12 cellular contexts compared by ENCODE assay signal in the genomic region with DNA sequence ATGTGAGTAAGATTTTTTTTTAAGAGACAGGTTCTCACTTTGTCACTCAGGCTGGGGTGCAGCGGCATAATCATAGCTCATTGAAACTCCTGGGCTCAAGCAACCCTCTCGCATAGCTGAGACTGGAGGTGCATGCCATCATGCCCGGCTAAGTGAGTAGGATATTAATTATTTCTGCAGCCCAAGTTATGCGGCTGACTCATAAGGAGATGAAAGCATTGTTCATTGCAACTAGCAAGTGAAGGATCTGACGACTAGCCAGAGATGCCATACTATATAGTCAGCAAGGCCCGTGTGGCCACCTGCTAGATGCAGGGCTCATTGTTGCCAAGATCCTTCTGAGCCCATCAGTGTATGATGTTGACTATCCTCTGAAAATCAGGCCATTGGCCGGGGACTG. TPM values are rescaled to one million over a fixed set of nuclear protein-coding genes. Genes with fewer than 3 reads are reported as not detected.
A peak's percentile ranks its signal among the peaks of the same experiment; 100 is the strongest.
DNase-seq lines count a peak whose midpoint lies in the region; ATAC-seq, FAIRE-seq and TF ChIP-seq lines count a peak whose summit lies in the region.
"Had no signal": no experiment of that assay in that cellular context is flagged by ENCODE, and none has a peak within 500 bp of the region (broad histone marks: within the 10 kb centered on the region; RNA-seq: fewer than 3 reads in every experiment).

No MANE protein-coding gene starts in this region.

- 3% methylated on average over 6 of the region's 7 CpGs for WGBS in A549 (ENCODE audit: missing lambda C conversion rate)
- WGBS in endodermal cell (ENCODE audit: insufficient coverage in 1 of 2, insufficient read length in 1 of 2), 2 experiments = 91 to 96% methylated on average over 7 of the region's 7 CpGs

- no peaks in the 10 kb centered on the region for H3K27me3 Mint-ChIP-seq in endodermal cell (ENCODE audit: insufficient read depth)

- peaks cover 8% of the 10 kb centered on the region for H3K36me3 ChIP-seq in endodermal cell (ENCODE audit: control insufficient read depth, insufficient read depth, low read length)

- H3K4me3 ChIP-seq in A549 = no peak overlapping the region
- H3K4me3 ChIP-seq in endodermal cell (ENCODE audit: low read length) = no peak overlapping the region
- H3K4me3 ChIP-seq: testis had no signal

- TF ChIP-seq CTCF in A549 (IDR thresholded peaks at IDR 0.05) = no peak
- no peak for TF ChIP-seq CTCF in endodermal cell (conservative IDR thresholded peaks at IDR 0.05)

- TF ChIP-seq RAD21 in A549 (conservative IDR thresholded peaks at IDR 0.05 in 1 of 2, IDR thresholded peaks at IDR 0.05 in 1 of 2) = peak; percentile 23 to 38; a peak in 1 of 5 replicates

- DNase-seq in A549 (ENCODE audit: low read depth in 1 of 2, low spot score in 1 of 2) = peak; percentile 39 to 87
- DNase-seq in HK-2 (ENCODE audit: unreplicated experiment) = peak; percentile 61
- peak; percentile 40 for DNase-seq in amniotic stem cell (lab: John Stamatoyannopoulos, UW)
- DNase-seq in iPS-NIHi11 (ENCODE audit: low spot score) = peak; percentile 23
- DNase-seq in frontal cortex (ENCODE audit: low spot score in 2 of 2) = no peak
- no peak for DNase-seq in activated CD4-positive, alpha-beta T cell treated with anti-CD3 and anti-CD28 coated beads for 1 hour
- no peak for DNase-seq in endodermal cell
- no peak for DNase-seq in Right ventricle myocardium inferior (ENCODE audit: missing footprints)
- DNase-seq: AML-193; NCI-H187 treated with DMSO at 0.1 percent for 48 hours; stimulated activated CD4-positive, alpha-beta T cell treated with anti-CD3 and anti-CD28 coated beads, Interleukin-4, amount 100 ng/mL, for 4 hours; testis had no signal

- CTCF ChIA-PET in A549 (lab: Yijun Ruan, JAX) = interaction anchor here (0.7 to 1.6 kb wide), 8 partner anchors 12 to 125 kb away, joined by 3 to 5 read pairs (median 3); a partner anchor contains a TSS

- POLR2A ChIA-PET in A549 (lab: Yijun Ruan, JAX) = interaction anchor here (0.5 to 1.5 kb wide), 6 partner anchors 12 to 285 kb away, joined by 3 to 11 read pairs (median 4); no protein-coding TSS in a partner anchor

- no peak for TF ChIP-seq POLR2A in A549 (IDR thresholded peaks at IDR 0.05; ENCODE audit: low read length)

- no peak overlapping the region for H3K9ac ChIP-seq in endodermal cell (ENCODE audit: extremely low read depth, low read length, poor library complexity, severe bottlenecking)

- peaks cover 17% of the 10 kb centered on the region for H3K4me1 Mint-ChIP-seq in endodermal cell

- H3K36me3 Mint-ChIP-seq in endodermal cell (ENCODE audit: low read depth) = peaks cover 54% of the 10 kb centered on the region

- H3K4me1 ChIP-seq in A549 (peaks cover 93% of the 10 kb centered on the region), endodermal cell (ENCODE audit: control insufficient read depth, insufficient read depth, low read length) (peaks cover 19% of the 10 kb centered on the region)
- H3K4me1 ChIP-seq: testis had no signal

- H3K27ac ChIP-seq in A549 (peak overlapping the region; percentile 92 to 93), endodermal cell (ENCODE audit: low read depth, low read length) (no peak overlapping the region)
- H3K27ac ChIP-seq: testis had no signal

- H3K4me3 Mint-ChIP-seq in endodermal cell = no peak overlapping the region

- H3K9me3 ChIP-seq in A549 (no peaks in the 10 kb centered on the region), endodermal cell (ENCODE audit: control insufficient read depth, low read length) (no peaks in the 10 kb centered on the region)
- H3K9me3 ChIP-seq: testis had no signal

- peak; percentile 88 to 95; a peak in 4 of 5 replicates for TF ChIP-seq EP300 in A549 (IDR thresholded peaks at IDR 0.05)

- ATAC-seq in A549 (peak; percentile 88), Right ventricle myocardium inferior (no peak)

- intact Hi-C loops in Right ventricle myocardium inferior (cut with DNase I) = no loop called here

- no peak overlapping the region for H3K27ac Mint-ChIP-seq in endodermal cell

- H3K9me3 Mint-ChIP-seq in endodermal cell = no peaks in the 10 kb centered on the region

- H3K27me3 ChIP-seq in endodermal cell (ENCODE audit: control insufficient read depth, insufficient read depth, low read length, poor library complexity, severe bottlenecking) = no peaks in the 10 kb centered on the region
- H3K27me3 ChIP-seq: testis had no signal

- H3K4me2 ChIP-seq in A549 = peak overlapping the region; percentile 70

- FAIRE-seq in A549 (lab: Jason Lieb, UNC) = no peak
- FAIRE-seq in frontal cortex (lab: Jason Lieb, UNC) = no peak

TF ChIP-seq in A549, 52 proteins besides CTCF, POLR2A, EP300 and RAD21 (continues in another document):
- TF ChIP-seq ZFP36 (IDR thresholded peaks at IDR 0.05; ENCODE audit: borderline replicate concordance, partially characterized antibody) = no peak
- no peak for TF ChIP-seq HOXB5 (CRISPR knock-in tag; IDR thresholded peaks at IDR 0.05)
- TF ChIP-seq, protein P1, sequence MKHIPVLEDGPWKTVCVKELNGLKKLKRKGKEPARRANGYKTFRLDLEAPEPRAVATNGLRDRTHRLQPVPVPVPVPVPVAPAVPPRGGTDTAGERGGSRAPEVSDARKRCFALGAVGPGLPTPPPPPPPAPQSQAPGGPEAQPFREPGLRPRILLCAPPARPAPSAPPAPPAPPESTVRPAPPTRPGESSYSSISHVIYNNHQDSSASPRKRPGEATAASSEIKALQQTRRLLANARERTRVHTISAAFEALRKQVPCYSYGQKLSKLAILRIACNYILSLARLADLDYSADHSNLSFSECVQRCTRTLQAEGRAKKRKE (CRISPR knock-in tag; IDR thresholded peaks at IDR 0.05; ENCODE audit: low read depth) = peak; percentile 53; the same call in 1 of the 2 replicates
- TF ChIP-seq, protein P2, sequence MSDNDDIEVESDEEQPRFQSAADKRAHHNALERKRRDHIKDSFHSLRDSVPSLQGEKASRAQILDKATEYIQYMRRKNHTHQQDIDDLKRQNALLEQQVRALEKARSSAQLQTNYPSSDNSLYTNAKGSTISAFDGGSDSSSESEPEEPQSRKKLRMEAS (IDR thresholded peaks at IDR 0.05) = peak; percentile 84
- TF ChIP-seq, protein P3, sequence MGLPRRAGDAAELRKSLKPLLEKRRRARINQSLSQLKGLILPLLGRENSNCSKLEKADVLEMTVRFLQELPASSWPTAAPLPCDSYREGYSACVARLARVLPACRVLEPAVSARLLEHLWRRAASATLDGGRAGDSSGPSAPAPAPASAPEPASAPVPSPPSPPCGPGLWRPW (IDR thresholded peaks at IDR 0.05) = no peak
- TF ChIP-seq, protein P4, sequence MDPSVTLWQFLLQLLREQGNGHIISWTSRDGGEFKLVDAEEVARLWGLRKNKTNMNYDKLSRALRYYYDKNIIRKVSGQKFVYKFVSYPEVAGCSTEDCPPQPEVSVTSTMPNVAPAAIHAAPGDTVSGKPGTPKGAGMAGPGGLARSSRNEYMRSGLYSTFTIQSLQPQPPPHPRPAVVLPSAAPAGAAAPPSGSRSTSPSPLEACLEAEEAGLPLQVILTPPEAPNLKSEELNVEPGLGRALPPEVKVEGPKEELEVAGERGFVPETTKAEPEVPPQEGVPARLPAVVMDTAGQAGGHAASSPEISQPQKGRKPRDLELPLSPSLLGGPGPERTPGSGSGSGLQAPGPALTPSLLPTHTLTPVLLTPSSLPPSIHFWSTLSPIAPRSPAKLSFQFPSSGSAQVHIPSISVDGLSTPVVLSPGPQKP (IDR thresholded peaks at IDR 0.05; ENCODE audit: low read depth, low read length) = no peak
- no peak for TF ChIP-seq CHD4 (IDR thresholded peaks at IDR 0.05; ENCODE audit: borderline replicate concordance)
- TF ChIP-seq CHD2 (IDR thresholded peaks at IDR 0.05; ENCODE audit: low read length, partially characterized antibody) = no peak
- TF ChIP-seq NPAS2 (CRISPR knock-in tag; IDR thresholded peaks at IDR 0.05; ENCODE audit: borderline replicate concordance) = no peak
- TF ChIP-seq HOXB13 (CRISPR knock-in tag; IDR thresholded peaks at IDR 0.05; ENCODE audit: low read depth) = no peak
- TF ChIP-seq RARB (CRISPR knock-in tag; IDR thresholded peaks at IDR 0.05) = no peak
- no peak for TF ChIP-seq HDAC2 (IDR thresholded peaks at IDR 0.05)
- no peak for TF ChIP-seq KDM1A (IDR thresholded peaks at IDR 0.05; ENCODE audit: low read depth)
- no peak for TF ChIP-seq TP53 (CRISPR knock-in tag; IDR thresholded peaks at IDR 0.05)
- TF ChIP-seq SREBF2 (IDR thresholded peaks at IDR 0.05) = no peak
- TF ChIP-seq GATA3 (IDR thresholded peaks at IDR 0.05; ENCODE audit: borderline replicate concordance) = peak; percentile 96
- TF ChIP-seq ZC3H11A (IDR thresholded peaks at IDR 0.05) = no peak
- TF ChIP-seq ZSCAN20 (CRISPR knock-in tag; IDR thresholded peaks at IDR 0.05) = no peak
- no peak for TF ChIP-seq CBX2 (IDR thresholded peaks at IDR 0.05; ENCODE audit: borderline replicate concordance, low read depth)
- TF ChIP-seq EHF (CRISPR knock-in tag; IDR thresholded peaks at IDR 0.05) = no peak
- TF ChIP-seq, protein P5, sequence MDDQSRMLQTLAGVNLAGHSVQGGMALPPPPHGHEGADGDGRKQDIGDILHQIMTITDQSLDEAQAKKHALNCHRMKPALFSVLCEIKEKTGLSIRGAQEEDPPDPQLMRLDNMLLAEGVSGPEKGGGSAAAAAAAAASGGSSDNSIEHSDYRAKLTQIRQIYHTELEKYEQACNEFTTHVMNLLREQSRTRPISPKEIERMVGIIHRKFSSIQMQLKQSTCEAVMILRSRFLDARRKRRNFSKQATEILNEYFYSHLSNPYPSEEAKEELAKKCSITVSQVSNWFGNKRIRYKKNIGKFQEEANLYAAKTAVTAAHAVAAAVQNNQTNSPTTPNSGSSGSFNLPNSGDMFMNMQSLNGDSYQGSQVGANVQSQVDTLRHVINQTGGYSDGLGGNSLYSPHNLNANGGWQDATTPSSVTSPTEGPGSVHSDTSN (IDR thresholded peaks at IDR 0.05) = peak; percentile 72; the same call in 1 of the 2 replicates
- TF ChIP-seq SMC3 (IDR thresholded peaks at IDR 0.05) = 0 out of 3 replicates have a peak, but pooled peaks have one; percentile 19
- TF ChIP-seq MYC (IDR thresholded peaks at IDR 0.05; ENCODE audit: borderline replicate concordance, low read length) = no peak
- TF ChIP-seq POLR2AphosphoS2 (conservative IDR thresholded peaks at IDR 0.05; ENCODE audit: low read length) = no peak
- no peak for TF ChIP-seq BHLHE40 (IDR thresholded peaks at IDR 0.05; ENCODE audit: low read depth, low read length)
- TF ChIP-seq JUN (IDR thresholded peaks at IDR 0.05) = peak; percentile 91 to 92; a peak in 4 of 5 replicates

RNA-seq across cellular contexts. Expression of a gene that starts 45.2 kb away (rescaled TPM):
- 46.4 and 56.2 TPM in 2 replicates for polyA plus RNA-seq in A549 (2011; rRNA removed)
- polyA plus RNA-seq in A549 (2012; cell fraction: cytosol; rRNA removed) = 10.1 and 11.9 TPM in 2 replicates
- polyA plus RNA-seq in A549 (2012; cell fraction: nucleus; rRNA removed) = 12.6 and 16.8 TPM in 2 replicates
- polyA plus RNA-seq in A549 (2017; fragmentation: RNase III; extraction: RNeasy Plus Mini Kit Qiagen cat#74134 plus additional on column Dnase treatment) = 23.5 to 26.0 TPM (median 24.2 TPM) in 3 replicates
- 154 and 157 TPM in 2 replicates for polyA minus RNA-seq in A549 (2011; rRNA and poly(A)+ RNA removed)
- total RNA-seq in frontal cortex = 9.0 TPM
- 100 to 1,000 TPM; 119 to 144 TPM for total RNA-seq in endodermal cell
- polyA plus RNA-seq in endodermal cell (2013, experiment 1 of 2) = 12.1 TPM
- polyA plus RNA-seq in endodermal cell (2013, experiment 2 of 2) = 14.2 TPM
- total RNA-seq in Right ventricle myocardium inferior = 4.0 TPM

Comparison
In these comparisons a context has a peak if more than half of its experiments do, and no peak if none do; other contexts are left out.
1. DNase-seq: peak in A549 (2 of 2), HK-2 (single experiment), amniotic stem cell (single experiment) and iPS-NIHi11 (single experiment); none in frontal cortex (0 of 2), activated CD4-positive, alpha-beta T cell treated with anti-CD3 and anti-CD28 coated beads for 1 hour (single experiment), endodermal cell (single experiment) and Right ventricle myocardium inferior (single experiment).
2. RNA of a gene that starts 45.2 kb away (total RNA-seq): 119 to 144 TPM in endodermal cell; 9.0 TPM in frontal cortex (single experiment) and 4.0 TPM in Right ventricle myocardium inferior (single experiment); every median in the first group is over 10 times any median in the second.